ENCODE assay signal across 8 cellular contexts in genomic region chr14:52553002-52553670, GRCh38. TPM values are rescaled to one million over a fixed set of nuclear protein-coding genes. Genes with fewer than 3 reads are reported as not detected.
DNase-seq lines count a peak whose midpoint lies in the region; ATAC-seq and TF ChIP-seq lines count a peak whose summit lies in the region.

No MANE protein-coding gene starts in this region.

- peak overlapping the region in 1 of 2 donors; percentile 95 for H3K27ac Mint-ChIP-seq in activated naive CD4-positive, alpha-beta T cell treated with anti-CD3 and anti-CD28 coated beads, Interleukin-2, amount 50 U/mL, for 72 hours

- H3K27ac ChIP-seq in Peyer's patch, result peak overlapping the region; percentile 77 to 91 (median 89)

- no peaks in the 10 kb centered on the region for H3K27me3 ChIP-seq in Peyer's patch

- no peaks in the 10 kb centered on the region for H3K9me3 Mint-ChIP-seq in activated naive CD4-positive, alpha-beta T cell treated with anti-CD3 and anti-CD28 coated beads, Interleukin-2, amount 50 U/mL, for 72 hours

- intact Hi-C loops in left cardiac atrium (cut with DNase I), result loop anchor here in 1 of 2 donors (5.0 kb wide), 1 partner anchor 144 kb away; the partner anchor contains the start of gene ERO1A

- TF ChIP-seq CTCF in Peyer's patch (IDR thresholded peaks at IDR 0.05) (no peak), retinal pigment epithelial cell (conservative IDR thresholded peaks at IDR 0.05; ENCODE audit: low read depth, low read length) (no peak)

- H3K36me3 ChIP-seq in Peyer's patch, result no peaks in the 10 kb centered on the region

- no peaks in the 10 kb centered on the region for H3K9me3 ChIP-seq in Peyer's patch

- TF ChIP-seq POLR2A in Peyer's patch (IDR thresholded peaks at IDR 0.05), result no peak

- peaks cover 0 to 20% (median 0%) of the 10 kb centered on the region in 4 donors for H3K4me1 ChIP-seq in Peyer's patch

- DNase-seq in AG08396 (ENCODE audit: low spot score) (peak; percentile 38), Peyer's patch (peak in 2 of 3 donors; percentile 34 to 65), left cardiac atrium (peak; percentile 43), retinal pigment epithelial cell (ENCODE audit: low read depth) (no peak), NCI-H1436 (lab: John Stamatoyannopoulos, UW) (no peak)
- DNase-seq in activated naive CD4-positive, alpha-beta T cell treated with anti-CD3 and anti-CD28 coated beads, Interleukin-2, amount 50 U/mL, for 72 hours (ENCODE audit: low spot score in 2 of 2), result peak; percentile 38 to 65

- peaks cover 0 to 8% of the 10 kb centered on the region in 2 donors for H3K36me3 Mint-ChIP-seq in activated naive CD4-positive, alpha-beta T cell treated with anti-CD3 and anti-CD28 coated beads, Interleukin-2, amount 50 U/mL, for 72 hours

- ATAC-seq in GM19372 (IDR thresholded peaks at IDR 0.05; ENCODE audit: low read depth, unreplicated experiment), result peak; percentile 16
- peak; percentile 29 for ATAC-seq in HG03439 (IDR thresholded peaks at IDR 0.05; ENCODE audit: unreplicated experiment)
- ATAC-seq in activated naive CD4-positive, alpha-beta T cell treated with anti-CD3 and anti-CD28 coated beads, Interleukin-2, amount 50 U/mL, for 72 hours, result peak; percentile 33 to 35
- ATAC-seq in left cardiac atrium, result peak; percentile 1 to 21

- H3K4me3 ChIP-seq in Peyer's patch (peak overlapping the region; percentile 66 to 81 (median 74)), retinal pigment epithelial cell (ENCODE audit: low read length) (peak overlapping the region; percentile 72)

RNA-seq across cellular contexts. Expression of gene GPR137C, which starts 0.5 kb away (rescaled TPM):
- total RNA-seq in Peyer's patch, result 1 to 10 TPM in 1 of 4 donors, under 1 TPM in 2, not detected in 1; 0.18 to 1.7 (median 0.40) TPM
- under 1 TPM; 0.27 to 0.51 TPM for total RNA-seq in activated naive CD4-positive, alpha-beta T cell treated with anti-CD3 and anti-CD28 coated beads, Interleukin-2, amount 50 U/mL, for 72 hours
- total RNA-seq in left cardiac atrium, result under 1 TPM; 0.52 to 0.74 TPM

RNA-seq across cellular contexts. Expression of gene TXNDC16, which starts 0.8 kb away (rescaled TPM):
- total RNA-seq in Peyer's patch (1 to 10 TPM; 3.3 to 5.6 (median 4.6) TPM), left cardiac atrium (1 to 10 TPM; 4.6 to 6.2 TPM)
- total RNA-seq in activated naive CD4-positive, alpha-beta T cell treated with anti-CD3 and anti-CD28 coated beads, Interleukin-2, amount 50 U/mL, for 72 hours, result 10 to 100 TPM in 1 of 2 donors, 1 to 10 TPM in 1; 7.0 to 12.0 TPM

Comparison
In these comparisons a context has a peak if more than half of its experiments do, and no peak if none do; other contexts are left out.
1. DNase-seq: peak in AG08396 (single experiment), Peyer's patch (2 of 3), activated naive CD4-positive, alpha-beta T cell treated with anti-CD3 and anti-CD28 coated beads, Interleukin-2, amount 50 U/mL, for 72 hours (2 of 2) and left cardiac atrium (single experiment); none in retinal pigment epithelial cell (single experiment) and NCI-H1436 (single experiment).
2. Peak in every context shown above with its lines, with median percentiles within 50 percentile points of each other: ATAC-seq.